8 cellular contexts compared by ENCODE assay signal in the genomic region with DNA sequence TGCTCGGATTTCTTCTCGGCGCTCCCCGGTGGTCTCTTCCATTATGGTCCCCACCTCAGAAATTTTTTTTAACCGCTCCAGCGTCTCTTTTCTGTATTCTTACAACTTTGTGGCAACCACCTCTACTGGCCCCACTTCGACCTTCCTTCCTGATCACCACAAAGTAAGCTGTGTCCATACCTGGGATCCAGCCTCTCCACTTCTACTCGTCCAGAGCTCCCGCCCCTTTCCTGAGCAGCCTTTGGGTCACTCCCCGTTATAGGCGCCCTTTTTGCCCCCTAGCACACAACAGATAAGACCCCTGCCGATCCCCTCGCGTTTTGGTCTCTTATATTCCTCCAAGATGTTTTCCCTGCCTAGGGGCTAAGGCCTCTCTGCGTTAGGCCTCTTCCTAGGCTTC. TPM values are rescaled to one million over a fixed set of nuclear protein-coding genes. Genes with fewer than 3 reads are reported as not detected.
A peak's percentile ranks its signal among the peaks of the same experiment; 100 is the strongest.
DNase-seq lines count a peak whose midpoint lies in the region; ATAC-seq, FAIRE-seq and TF ChIP-seq lines count a peak whose summit lies in the region.

No MANE protein-coding gene starts in this region.

- peaks cover 34% of the 10 kb centered on the region for H3K4me1 Mint-ChIP-seq in activated T-helper 1 cell treated with anti-CD3 and anti-CD28 coated beads, Interleukin-12 subunit alpha, Interleukin-12 subunit beta, Interleukin-2, Interleukin-4 antibody, amounts not matched to agents 30 ng/mL and 10 ng/mL and 1 ng/mL, durations not matched to agents 14 hours and 24 hours and 36 hours (ENCODE audit: low read depth)
- H3K4me1 Mint-ChIP-seq in immature natural killer cell, result peaks cover 49 to 66% of the 10 kb centered on the region in 2 donors

- H3K4me1 ChIP-seq in suprapubic skin, result peaks cover 20% of the 10 kb centered on the region

- no peaks in the 10 kb centered on the region for H3K27me3 Mint-ChIP-seq in activated T-helper 1 cell treated with anti-CD3 and anti-CD28 coated beads, Interleukin-12 subunit alpha, Interleukin-12 subunit beta, Interleukin-2, Interleukin-4 antibody, amounts not matched to agents 30 ng/mL and 10 ng/mL and 1 ng/mL, durations not matched to agents 14 hours and 24 hours and 36 hours (ENCODE audit: insufficient read depth)
- peaks cover 7 to 19% (median 11%) of the 10 kb centered on the region in 3 donors for H3K27me3 Mint-ChIP-seq in immature natural killer cell (ENCODE audit: low read depth in 3 of 3)

- H3K36me3 ChIP-seq in suprapubic skin, result peaks cover 24% of the 10 kb centered on the region

- H3K36me3 Mint-ChIP-seq in activated T-helper 1 cell treated with anti-CD3 and anti-CD28 coated beads, Interleukin-12 subunit alpha, Interleukin-12 subunit beta, Interleukin-2, Interleukin-4 antibody, amounts not matched to agents 30 ng/mL and 10 ng/mL and 1 ng/mL, durations not matched to agents 14 hours and 24 hours and 36 hours (ENCODE audit: low read depth), result peaks cover 65% of the 10 kb centered on the region
- H3K36me3 Mint-ChIP-seq in immature natural killer cell, result peaks cover 34 to 61% (median 46%) of the 10 kb centered on the region in 3 donors

- no peaks in the 10 kb centered on the region for H3K9me3 ChIP-seq in suprapubic skin

- peak overlapping the region; percentile 97 for H3K4me3 Mint-ChIP-seq in activated T-helper 1 cell treated with anti-CD3 and anti-CD28 coated beads, Interleukin-12 subunit alpha, Interleukin-12 subunit beta, Interleukin-2, Interleukin-4 antibody, amounts not matched to agents 30 ng/mL and 10 ng/mL and 1 ng/mL, durations not matched to agents 14 hours and 24 hours and 36 hours
- H3K4me3 Mint-ChIP-seq in immature natural killer cell, result peak overlapping the region; percentile 87 to 94 (median 93)

- no peak for FAIRE-seq in D721Med (lab: Jason Lieb, UNC)

- TF ChIP-seq EP300 in suprapubic skin (IDR thresholded peaks at IDR 0.05), result no peak

- no peak for TF ChIP-seq POLR2A in suprapubic skin (IDR thresholded peaks at IDR 0.05)

- no peaks in the 10 kb centered on the region for H3K27me3 ChIP-seq in suprapubic skin

- DNase-seq in activated T-helper 1 cell treated with anti-CD3 and anti-CD28 coated beads, Interleukin-12 subunit alpha, Interleukin-12 subunit beta, Interleukin-2, Interleukin-4 antibody, amounts not matched to agents 30 ng/mL and 10 ng/mL and 1 ng/mL, durations not matched to agents 14 hours and 24 hours and 36 hours (ENCODE audit: low spot score), result no peak
- DNase-seq in immature natural killer cell (no peak), suprapubic skin (ENCODE audit: low spot score in 2 of 2) (no peak), D721Med (ENCODE audit: insufficient read length, low spot score) (no peak)
- no peak for DNase-seq in stimulated activated CD8-positive, alpha-beta memory T cell treated with anti-CD3 and anti-CD28 coated beads, Interleukin-4, amount 100 ng/mL, for 48 hours

- 5% methylated on average over 15 of the region's 15 CpGs for WGBS in suprapubic skin

- ATAC-seq in GM21528 (IDR thresholded peaks at IDR 0.05; ENCODE audit: low FRiP score, unreplicated experiment), result peak; percentile 20
- ATAC-seq in HG02610 (IDR thresholded peaks at IDR 0.05; ENCODE audit: unreplicated experiment), result no peak

- peaks cover 15% of the 10 kb centered on the region for H3K9me3 Mint-ChIP-seq in activated T-helper 1 cell treated with anti-CD3 and anti-CD28 coated beads, Interleukin-12 subunit alpha, Interleukin-12 subunit beta, Interleukin-2, Interleukin-4 antibody, amounts not matched to agents 30 ng/mL and 10 ng/mL and 1 ng/mL, durations not matched to agents 14 hours and 24 hours and 36 hours
- peaks cover 0 to 14% (median 3%) of the 10 kb centered on the region in 6 donors for H3K9me3 Mint-ChIP-seq in immature natural killer cell

- peak overlapping the region; percentile 96 for H3K27ac Mint-ChIP-seq in activated T-helper 1 cell treated with anti-CD3 and anti-CD28 coated beads, Interleukin-12 subunit alpha, Interleukin-12 subunit beta, Interleukin-2, Interleukin-4 antibody, amounts not matched to agents 30 ng/mL and 10 ng/mL and 1 ng/mL, durations not matched to agents 14 hours and 24 hours and 36 hours
- peak overlapping the region; percentile 93 to 97 (median 95) for H3K27ac Mint-ChIP-seq in immature natural killer cell

- H3K27ac ChIP-seq in 22Rv1 (peak overlapping the region; percentile 72), suprapubic skin (peak overlapping the region; percentile 88)

- peak overlapping the region; percentile 70 for H3K4me3 ChIP-seq in suprapubic skin

- TF ChIP-seq CTCF in 22Rv1 (IDR thresholded peaks at IDR 0.05) (no peak), suprapubic skin (IDR thresholded peaks at IDR 0.05) (no peak), D721Med (IDR thresholded peaks at IDR 0.05; ENCODE audit: insufficient read depth, missing control alignments) (no peak)

- intact Hi-C loops in activated T-helper 1 cell treated with anti-CD3 and anti-CD28 coated beads, Interleukin-12 subunit alpha, Interleukin-12 subunit beta, Interleukin-2, Interleukin-4 antibody, amounts not matched to agents 30 ng/mL and 10 ng/mL and 1 ng/mL, durations not matched to agents 14 hours and 24 hours and 36 hours (cut with micrococcal nuclease), result loop anchor here (1.0 to 2.0 kb wide), 4 partner anchors 25 to 255 kb away; partner anchors contain the start of genes ATP5ME, MYL5 and ZNF141

RNA-seq across cellular contexts. Expression of gene PIGG, which starts 0.6 kb away (rescaled TPM):
- total RNA-seq in activated T-helper 1 cell treated with anti-CD3 and anti-CD28 coated beads, Interleukin-12 subunit alpha, Interleukin-12 subunit beta, Interleukin-2, Interleukin-4 antibody, amounts not matched to agents 30 ng/mL and 10 ng/mL and 1 ng/mL, durations not matched to agents 14 hours and 24 hours and 36 hours, result 48.6 and 51.4 TPM in 2 replicates
- 10 to 100 TPM; 22.8 to 30.6 (median 24.9) TPM for polyA plus RNA-seq in immature natural killer cell
- total RNA-seq in suprapubic skin, result 100 to 1,000 TPM in 1 of 4 donors, 10 to 100 TPM in 3; 44.8 to 148 (median 59.2) TPM

RNA-seq across cellular contexts. Expression of gene ZNF721, which starts 0.6 kb away (rescaled TPM):
- 31.8 and 34.0 TPM in 2 replicates for total RNA-seq in activated T-helper 1 cell treated with anti-CD3 and anti-CD28 coated beads, Interleukin-12 subunit alpha, Interleukin-12 subunit beta, Interleukin-2, Interleukin-4 antibody, amounts not matched to agents 30 ng/mL and 10 ng/mL and 1 ng/mL, durations not matched to agents 14 hours and 24 hours and 36 hours
- polyA plus RNA-seq in immature natural killer cell, result 10 to 100 TPM; 16.3 to 30.4 (median 23.0) TPM
- total RNA-seq in suprapubic skin, result 10 to 100 TPM; 25.8 to 57.0 (median 41.5) TPM
